ENCODE assay signal across 28 cellular contexts in the genomic region with DNA sequence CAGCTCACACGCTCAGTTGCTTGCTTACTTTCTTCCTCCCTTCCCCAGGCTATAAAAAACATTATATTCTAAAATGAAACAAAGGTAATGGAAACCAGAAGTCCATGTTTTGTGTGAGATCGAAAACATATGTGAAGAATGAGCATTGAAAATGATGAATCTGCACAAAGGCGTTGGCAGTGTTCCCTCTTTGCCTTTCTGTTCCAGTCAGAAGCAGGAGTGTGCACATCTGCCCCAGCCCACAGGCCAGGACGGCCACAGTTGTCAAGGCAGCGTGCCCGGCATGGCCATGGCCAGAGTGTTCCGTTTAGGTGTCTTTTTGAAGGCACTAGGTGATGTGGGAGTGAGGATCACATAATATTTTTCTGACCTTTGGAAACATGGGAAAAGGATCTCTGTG.
DNase-seq lines count a peak whose midpoint lies in the region; TF ChIP-seq lines count a peak whose summit lies in the region.
"Had no signal": no experiment of that assay in that cellular context is flagged by ENCODE, and none has a peak within 500 bp of the region (broad histone marks: within the 10 kb centered on the region; RNA-seq: fewer than 3 reads in every experiment).

No MANE protein-coding gene starts in this region.

- POLR2A ChIA-PET in BJ (lab: Charles Lee): no interaction called here

- H4K12ac ChIP-seq in trophoblast cell (ENCODE audit: low read depth, low read length): no peak overlapping the region

- H3K36me3 ChIP-seq in BJ (ENCODE audit: control insufficient read depth, insufficient read depth, low read length): no peaks in the 10 kb centered on the region
- H3K36me3 ChIP-seq in trophoblast cell (ENCODE audit: control insufficient read depth in 1 of 2, insufficient read depth in 2 of 2, low read length in 2 of 2): no peaks in the 10 kb centered on the region
- H3K36me3 ChIP-seq: esophagus squamous epithelium, neutrophil, prostate gland, right lobe of liver, tibial artery had no signal

- TF ChIP-seq CTCF in BJ (IDR thresholded peaks at IDR 0.05; ENCODE audit: insufficient read depth, low read depth, low read length): no peak
- no peak for TF ChIP-seq CTCF in fibroblast of mammary gland (conservative IDR thresholded peaks at IDR 0.05; ENCODE audit: control insufficient read depth, insufficient read depth, low read depth, low read length)

- H3K27me3 ChIP-seq in BJ (ENCODE audit: control insufficient read depth, insufficient read depth, low read length) (no peaks in the 10 kb centered on the region), trophoblast cell (ENCODE audit: insufficient read depth, low read length) (no peaks in the 10 kb centered on the region)
- H3K27me3 ChIP-seq: right lobe of liver, tibial artery had no signal

- H4K91ac ChIP-seq in trophoblast cell (ENCODE audit: low read depth, low read length): no peak overlapping the region

- H2AK5ac ChIP-seq in trophoblast cell (ENCODE audit: low read length): no peak overlapping the region

- no peak overlapping the region for H4K8ac ChIP-seq in trophoblast cell (ENCODE audit: low read depth, low read length)

- H3K4me3 ChIP-seq in BJ (ENCODE audit: low read depth, low read length): no peak overlapping the region
- H3K4me3 ChIP-seq in fibroblast of mammary gland (ENCODE audit: control insufficient read depth, low read depth, low read length): no peak overlapping the region
- H3K4me3 ChIP-seq in trophoblast cell (ENCODE audit: low read depth, low read length): no peak overlapping the region
- H3K4me3 ChIP-seq: esophagus squamous epithelium, prostate gland, right lobe of liver, tibial artery had no signal

- H3K27ac ChIP-seq in trophoblast cell (ENCODE audit: low read depth, low read length): no peak overlapping the region
- H3K27ac ChIP-seq: esophagus squamous epithelium, neutrophil, prostate gland, right lobe of liver, tibial artery had no signal

- H3K4ac ChIP-seq in trophoblast cell (ENCODE audit: low read depth, low read length): no peak overlapping the region

- H3K9ac ChIP-seq in trophoblast cell (ENCODE audit: low read length): no peak overlapping the region

- no peak overlapping the region for H2BK5ac ChIP-seq in trophoblast cell (ENCODE audit: low read depth, low read length, poor library complexity)

- H3K14ac ChIP-seq in trophoblast cell (ENCODE audit: low read length): no peak overlapping the region

- no peak overlapping the region for H3K4me2 ChIP-seq in trophoblast cell (ENCODE audit: low read length)

- H3K4me1 ChIP-seq in trophoblast cell (ENCODE audit: control insufficient read depth in 1 of 2, insufficient read depth in 2 of 2, low read length in 2 of 2): no peaks in the 10 kb centered on the region
- H3K4me1 ChIP-seq: Caco-2, prostate gland, right lobe of liver, tibial artery had no signal

- H3K18ac ChIP-seq in trophoblast cell (ENCODE audit: low read length): no peak overlapping the region

- H3K23ac ChIP-seq in trophoblast cell (ENCODE audit: low read length): peak overlapping the region; percentile 66

- H3K79me1 ChIP-seq in trophoblast cell (ENCODE audit: low read length): no peaks in the 10 kb centered on the region

- CTCF ChIA-PET in BJ (lab: Yijun Ruan, JAX): interaction anchor here (3.5 kb wide), 1 partner anchor 25 kb away, joined by 13 read pairs; no protein-coding TSS in a partner anchor

- no peak overlapping the region for H2BK120ac ChIP-seq in trophoblast cell (ENCODE audit: insufficient read depth, low read length, poor library complexity)

- DNase-seq in BJ (ENCODE audit: low read depth): peak; percentile 65
- peak; percentile 81 for DNase-seq in RPMI7951 (ENCODE audit: low read depth)
- DNase-seq in fibroblast of mammary gland (ENCODE audit: low read depth): peak; percentile 94
- no peak for DNase-seq in trophoblast cell
- no peak for DNase-seq in NOMO-1 (lab: John Stamatoyannopoulos, UW; ENCODE audit: unreplicated experiment in 2 of 2)
- DNase-seq in stimulated activated CD4-positive, alpha-beta T cell treated with anti-CD3 and anti-CD28 coated beads, Interleukin-4, amount 100 ng/mL, for 24 hours: no peak
- DNase-seq in GF-D8 (lab: John Stamatoyannopoulos, UW): no peak
- DNase-seq in stimulated activated CD8-positive, alpha-beta memory T cell treated with anti-CD3 and anti-CD28 coated beads, Interleukin-4, amount 100 ng/mL, for 48 hours: no peak
- DNase-seq: activated CD4-positive, alpha-beta T cell treated with anti-CD3 and anti-CD28 coated beads, Interleukin-2, amount 50 U/mL, for 48 hours; activated naive CD4-positive, alpha-beta T cell; activated naive CD8-positive, alpha-beta T cell treated with anti-CD3 and anti-CD28 coated beads, Interleukin-2, amount 50 U/mL, for 24 hours; activated T-cell treated with anti-CD3 and anti-CD28 coated beads, Interleukin-2, amount 50 U/mL, for 72 hours; C1 segment of cervical spinal cord; Caco-2; central memory CD4-positive, alpha-beta T cell; DMS53; esophagus squamous epithelium; KBM-7; left ventricle myocardium superior; NCI-H1105; NCI-H187 treated with DMSO at 0.1 percent for 48 hours; NCI-H2171 treated with DMSO at 0.1 percent for 48 hours; NCI-H510A treated with DMSO at 0.1 percent for 48 hours; right lobe of liver; T-helper 17 cell; tibial artery had no signal

- H3K9me3 ChIP-seq in trophoblast cell (ENCODE audit: insufficient read depth, low read depth, low read length): peaks cover 1% of the 10 kb centered on the region
- H3K9me3 ChIP-seq: Caco-2, esophagus squamous epithelium, neutrophil, prostate gland, right lobe of liver, tibial artery had no signal

- H2BK12ac ChIP-seq in trophoblast cell (ENCODE audit: low read length): no peak overlapping the region

- WGBS in trophoblast cell (ENCODE audit: extremely low coverage, insufficient coverage, insufficient read length): no CpG with 5 or more reads among the region's 7 CpGs

- H2AFZ ChIP-seq in trophoblast cell (ENCODE audit: insufficient read depth, low read length, poor library complexity): no peak overlapping the region

- H3K79me2 ChIP-seq in trophoblast cell (ENCODE audit: control insufficient read depth, insufficient read depth, low read length, poor library complexity): no peaks in the 10 kb centered on the region

Comparison
In these comparisons a context has a peak if more than half of its experiments do, and no peak if none do; other contexts are left out.
1. DNase-seq: peak in BJ (single experiment), RPMI7951 (single experiment) and fibroblast of mammary gland (single experiment); none in trophoblast cell (0 of 2), NOMO-1 (0 of 2), stimulated activated CD4-positive, alpha-beta T cell treated with anti-CD3 and anti-CD28 coated beads, Interleukin-4, amount 100 ng/mL, for 24 hours (single experiment), GF-D8 (single experiment) and stimulated activated CD8-positive, alpha-beta memory T cell treated with anti-CD3 and anti-CD28 coated beads, Interleukin-4, amount 100 ng/mL, for 48 hours (single experiment).